In genomic region chr5:152987156-152987555, GRCh38 we compare ENCODE assay signal across 33 cellular contexts.
"Had no signal": no experiment of that assay in that cellular context is flagged by ENCODE, and none has a peak within 500 bp of the region (broad histone marks: within the 10 kb centered on the region; RNA-seq: fewer than 3 reads in every experiment).

No MANE protein-coding gene starts in this region.

- ATAC-seq: activated CD4-positive, CD25-positive, alpha-beta regulatory T cell treated with anti-CD3 and anti-CD28 coated beads, Interleukin-2, amount 50 U/mL, for 24 hours; effector memory CD8-positive, alpha-beta T cell; gastrocnemius medialis; left cardiac atrium; naive thymus-derived CD4-positive, alpha-beta T cell; psoas muscle; stimulated activated effector memory CD8-positive, alpha-beta T cell treated with anti-CD3 and anti-CD28 coated beads, Interleukin-12 subunit alpha, Interleukin-12 subunit beta, amount 100 ng/mL, for 72 hours had no signal

- H3K9me3 ChIP-seq: ascending aorta, gastrocnemius medialis, psoas muscle, sigmoid colon, suprapubic skin, tibial artery had no signal

- H3K4me3 ChIP-seq: ascending aorta, gastrocnemius medialis, psoas muscle, sigmoid colon, suprapubic skin, tibial artery had no signal

- H3K36me3 Mint-ChIP-seq: activated naive CD4-positive, alpha-beta T cell treated with anti-CD3 and anti-CD28 coated beads, Interleukin-2, amount 10 ng/mL, durations not matched to agents 7 days and 5 days; activated naive CD8-positive, alpha-beta T cell treated with anti-CD3 and anti-CD28 coated beads, Interleukin-2, amount 10 ng/mL, durations not matched to agents 7 days and 5 days; stimulated activated effector memory CD8-positive, alpha-beta T cell treated with anti-CD3 and anti-CD28 coated beads, Interleukin-12 subunit alpha, Interleukin-12 subunit beta, amount 100 ng/mL, for 72 hours had no signal

- H3K27ac Mint-ChIP-seq: activated naive CD4-positive, alpha-beta T cell treated with anti-CD3 and anti-CD28 coated beads, Interleukin-2, amount 10 ng/mL, durations not matched to agents 7 days and 5 days; activated naive CD8-positive, alpha-beta T cell treated with anti-CD3 and anti-CD28 coated beads, Interleukin-2, amount 10 ng/mL, durations not matched to agents 7 days and 5 days; activated T-helper 1 cell treated with anti-CD3 and anti-CD28 coated beads, Interleukin-12 subunit alpha, Interleukin-12 subunit beta, Interleukin-2, Interleukin-4 antibody, amounts not matched to agents 30 ng/mL and 10 ng/mL and 1 ng/mL, durations not matched to agents 14 hours and 24 hours and 36 hours; effector memory CD8-positive, alpha-beta T cell; stimulated activated effector memory CD8-positive, alpha-beta T cell treated with anti-CD3 and anti-CD28 coated beads, Interleukin-12 subunit alpha, Interleukin-12 subunit beta, amount 100 ng/mL, for 72 hours; stimulated activated naive CD8-positive, alpha-beta T cell treated with anti-CD3 and anti-CD28 coated beads, Interleukin-15, Interleukin-2, amounts not matched to agents 100 ng/mL and 50 ng/mL, for 24 hours had no signal

- H3K27ac ChIP-seq: ascending aorta, brain microvascular endothelial cell, gastrocnemius medialis, parathyroid adenoma, psoas muscle, sigmoid colon, suprapubic skin, tibial artery, VCaP had no signal

- H3K27me3 ChIP-seq: ascending aorta, brain microvascular endothelial cell, gastrocnemius medialis, sigmoid colon, suprapubic skin, tibial artery had no signal

- H3K4me1 Mint-ChIP-seq: activated naive CD4-positive, alpha-beta T cell treated with anti-CD3 and anti-CD28 coated beads, Interleukin-2, amount 10 ng/mL, durations not matched to agents 7 days and 5 days; activated naive CD8-positive, alpha-beta T cell treated with anti-CD3 and anti-CD28 coated beads, Interleukin-2, amount 10 ng/mL, durations not matched to agents 7 days and 5 days; naive thymus-derived CD4-positive, alpha-beta T cell; stimulated activated effector memory CD8-positive, alpha-beta T cell treated with anti-CD3 and anti-CD28 coated beads, Interleukin-12 subunit alpha, Interleukin-12 subunit beta, amount 100 ng/mL, for 72 hours had no signal

- FAIRE-seq: keratinocyte, small intestine, TTC549 had no signal

- DNase-seq: activated CD4-positive, alpha-beta T cell treated with anti-CD3 and anti-CD28 coated beads for 48 hours; activated CD4-positive, alpha-beta T cell treated with anti-CD3 and anti-CD28 coated beads, Interleukin-2, amount 50 U/mL, for 48 hours; activated CD8-positive, alpha-beta memory T cell treated with anti-CD3 and anti-CD28 coated beads, Interleukin-2, amount 50 U/mL, for 4 hours; activated effector memory CD4-positive, alpha-beta T cell treated with anti-CD3 and anti-CD28 coated beads, Interleukin-2, amount 50 U/mL, for 16 hours; activated naive CD4-positive, alpha-beta T cell treated with anti-CD3 and anti-CD28 coated beads, Interleukin-2, amount 10 ng/mL, durations not matched to agents 7 days and 5 days; activated naive CD8-positive, alpha-beta T cell treated with anti-CD3 and anti-CD28 coated beads, Interleukin-2, amount 10 ng/mL, durations not matched to agents 7 days and 5 days; activated T-cell treated with anti-CD3 and anti-CD28 coated beads, Interleukin-2, amount 50 U/mL, for 1 hour; brain microvascular endothelial cell; cortex of kidney; effector memory CD8-positive, alpha-beta T cell; erythroblast; gastrocnemius medialis; glutamatergic neuron; left cardiac atrium; mammary epithelial cell; midbrain; naive thymus-derived CD4-positive, alpha-beta T cell; psoas muscle; sigmoid colon; small intestine; stimulated activated CD4-positive, alpha-beta T cell treated with anti-CD3 and anti-CD28 coated beads, Interleukin-4, amount 100 ng/mL, for 24 hours; T-helper 9 cell; tibial artery had no signal

- H3K4me3 Mint-ChIP-seq: activated naive CD4-positive, alpha-beta T cell treated with anti-CD3 and anti-CD28 coated beads, Interleukin-2, amount 10 ng/mL, durations not matched to agents 7 days and 5 days; activated naive CD8-positive, alpha-beta T cell treated with anti-CD3 and anti-CD28 coated beads, Interleukin-2, amount 10 ng/mL, durations not matched to agents 7 days and 5 days; activated T-helper 1 cell treated with anti-CD3 and anti-CD28 coated beads, Interleukin-12 subunit alpha, Interleukin-12 subunit beta, Interleukin-2, Interleukin-4 antibody, amounts not matched to agents 30 ng/mL and 10 ng/mL and 1 ng/mL, durations not matched to agents 14 hours and 24 hours and 36 hours; effector memory CD8-positive, alpha-beta T cell; naive thymus-derived CD4-positive, alpha-beta T cell; stimulated activated effector memory CD8-positive, alpha-beta T cell treated with anti-CD3 and anti-CD28 coated beads, Interleukin-12 subunit alpha, Interleukin-12 subunit beta, amount 100 ng/mL, for 72 hours; stimulated activated naive CD8-positive, alpha-beta T cell treated with anti-CD3 and anti-CD28 coated beads, Interleukin-15, Interleukin-2, amounts not matched to agents 100 ng/mL and 50 ng/mL, for 24 hours had no signal

- H3K27me3 Mint-ChIP-seq: activated naive CD4-positive, alpha-beta T cell treated with anti-CD3 and anti-CD28 coated beads, Interleukin-2, amount 10 ng/mL, durations not matched to agents 7 days and 5 days; activated naive CD8-positive, alpha-beta T cell treated with anti-CD3 and anti-CD28 coated beads, Interleukin-2, amount 10 ng/mL, durations not matched to agents 7 days and 5 days; effector memory CD8-positive, alpha-beta T cell; naive thymus-derived CD4-positive, alpha-beta T cell; stimulated activated naive CD8-positive, alpha-beta T cell treated with anti-CD3 and anti-CD28 coated beads, Interleukin-15, Interleukin-2, amounts not matched to agents 100 ng/mL and 50 ng/mL, for 24 hours had no signal

- H3K4me1 ChIP-seq: gastrocnemius medialis, parathyroid adenoma, psoas muscle, sigmoid colon, suprapubic skin, tibial artery had no signal

- H3K36me3 ChIP-seq: ascending aorta, brain microvascular endothelial cell, gastrocnemius medialis, sigmoid colon, suprapubic skin, tibial artery had no signal
